Comparison of ENCODE assay signal across 8 cellular contexts in the genomic region with DNA sequence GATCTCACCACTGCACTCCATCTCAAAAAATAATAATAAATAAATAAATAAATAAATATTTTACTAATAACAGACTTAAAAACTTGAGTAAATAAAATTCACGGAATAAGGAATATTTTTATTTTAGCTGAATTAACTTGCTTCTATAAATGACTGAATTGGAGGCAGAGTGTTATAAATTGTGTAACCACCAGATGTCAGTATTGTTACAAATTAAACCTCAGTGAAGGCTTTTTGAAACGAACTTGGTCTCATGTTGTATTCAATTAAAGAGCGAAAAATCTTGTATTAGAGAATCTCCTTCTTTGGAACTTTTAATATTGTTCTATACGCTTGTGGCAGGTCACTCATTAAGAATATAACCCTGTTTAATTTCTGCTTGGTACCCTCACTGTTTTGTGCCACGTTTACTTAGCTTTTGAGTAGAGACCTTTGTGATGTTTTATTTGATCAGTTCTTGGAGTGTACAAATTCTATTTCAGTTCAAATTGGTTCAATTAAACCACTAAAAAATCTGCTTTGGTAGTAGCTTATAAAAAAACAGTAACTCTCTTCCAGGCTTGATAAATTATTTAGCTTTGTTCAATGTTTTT. TPM values are rescaled to one million over a fixed set of nuclear protein-coding genes. Genes with fewer than 3 reads are reported as not detected.
DNase-seq lines count a peak whose midpoint lies in the region; ATAC-seq, FAIRE-seq and TF ChIP-seq lines count a peak whose summit lies in the region.

No MANE protein-coding gene starts in this region.

- H3K79me1 ChIP-seq in H1 (ENCODE audit: low read depth, low read length) = no peaks in the 10 kb centered on the region

- H3K27ac Mint-ChIP-seq in neural crest cell (ENCODE audit: unreplicated experiment) = no peak overlapping the region
- no peak overlapping the region for H3K27ac Mint-ChIP-seq in activated T-cell treated with anti-CD3 and anti-CD28 coated beads, Interleukin-2, amount 50 U/mL, for 72 hours

- H2BK120ac ChIP-seq in H1 (replicated peaks; ENCODE audit: low read depth, low read length) = no peak overlapping the region

- TF ChIP-seq RAD21 in H1 (IDR thresholded peaks at IDR 0.05 in 1 of 2, conservative IDR thresholded peaks at IDR 0.05 in 1 of 2; ENCODE audit: low read depth in 2 of 2, low read length in 2 of 2) = peak; percentile 67 to 81

- H3K4me2 ChIP-seq in Karpas-422 (ENCODE audit: low read depth, low read length, poor library complexity, severe bottlenecking) = no peak overlapping the region
- no peak overlapping the region for H3K4me2 ChIP-seq in H1 (ENCODE audit: insufficient read depth in 1 of 2, low read depth in 2 of 2, low read length in 2 of 2)

- H3K36me3 ChIP-seq in Karpas-422 (ENCODE audit: insufficient read depth, low read length) = no peaks in the 10 kb centered on the region
- H3K36me3 ChIP-seq in H1 (ENCODE audit: control insufficient read depth in 2 of 4, insufficient read depth in 4 of 4, low read length in 3 of 4) = no peaks in the 10 kb centered on the region

- H4K20me1 ChIP-seq in Karpas-422 (ENCODE audit: insufficient read depth, low read depth, low read length) (no peaks in the 10 kb centered on the region), H1 (replicated peaks in 1 of 2; ENCODE audit: control insufficient read depth in 1 of 2, insufficient read depth in 2 of 2, low read length in 2 of 2) (no peaks in the 10 kb centered on the region)

- DNase-seq in AG09319 (ENCODE audit: extremely low read depth, low read depth) (peak; percentile 16), Karpas-422 (peak; percentile 74), OCI-M2 (lab: John Stamatoyannopoulos, UW; ENCODE audit: unreplicated experiment) (peak; percentile 25), H1 (ENCODE audit: low read depth in 1 of 2, low spot score in 2 of 2) (no peak), neural crest cell (ENCODE audit: low read depth, low spot score) (no peak)
- DNase-seq in stimulated activated CD4-positive, alpha-beta T cell treated with anti-CD3 and anti-CD28 coated beads, Interleukin-4, amount 100 ng/mL, for 24 hours = no peak
- no peak for DNase-seq in activated T-cell treated with anti-CD3 and anti-CD28 coated beads, Interleukin-2, amount 50 U/mL, for 72 hours

- H3K9me3 ChIP-seq in Karpas-422 (ENCODE audit: low read length) (no peaks in the 10 kb centered on the region), H1 (ENCODE audit: insufficient read depth in 2 of 2, low read depth in 1 of 2, low read length in 1 of 2) (no peaks in the 10 kb centered on the region)

- no peaks in the 10 kb centered on the region for H3K9me3 Mint-ChIP-seq in neural crest cell
- no peaks in the 10 kb centered on the region for H3K9me3 Mint-ChIP-seq in activated T-cell treated with anti-CD3 and anti-CD28 coated beads, Interleukin-2, amount 50 U/mL, for 72 hours

- no peak overlapping the region for H4K5ac ChIP-seq in H1 (ENCODE audit: insufficient read length, low read depth, low read length)

- no peak overlapping the region for H2BK12ac ChIP-seq in H1 (ENCODE audit: low read depth, low read length)

- no peaks in the 10 kb centered on the region for H3K9me2 ChIP-seq in Karpas-422 (replicated peaks; ENCODE audit: insufficient read depth, low read length)

- no peak overlapping the region for H3K4ac ChIP-seq in H1 (replicated peaks; ENCODE audit: insufficient read length, low read depth, low read length)

- TF ChIP-seq EP300 in H1 (IDR thresholded peaks at IDR 0.05; ENCODE audit: borderline replicate concordance in 1 of 2, low read depth in 2 of 2, low read length in 2 of 2) = no peak

- no peak overlapping the region for H3K18ac ChIP-seq in H1 (ENCODE audit: extremely low read depth, low read length)

- no peaks in the 10 kb centered on the region for H3K23me2 ChIP-seq in H1 (ENCODE audit: low read depth, low read length)

- H3K27me3 ChIP-seq in Karpas-422 (ENCODE audit: low read length) (no peaks in the 10 kb centered on the region), H1 (replicated peaks in 1 of 4; ENCODE audit: control insufficient read depth in 3 of 4, extremely low read depth in 1 of 4, insufficient read depth in 3 of 4, low read length in 3 of 4) (no peaks in the 10 kb centered on the region)

- H3K27me3 Mint-ChIP-seq in neural crest cell (ENCODE audit: low read depth) = no peaks in the 10 kb centered on the region
- peaks cover 11% of the 10 kb centered on the region for H3K27me3 Mint-ChIP-seq in activated T-cell treated with anti-CD3 and anti-CD28 coated beads, Interleukin-2, amount 50 U/mL, for 72 hours (ENCODE audit: low read depth)

- no peak overlapping the region for H2BK20ac ChIP-seq in H1 (ENCODE audit: low read length)

- ATAC-seq in GM18519 (IDR thresholded peaks at IDR 0.05; ENCODE audit: low FRiP score, unreplicated experiment) = peak; percentile 71
- ATAC-seq in activated T-cell treated with anti-CD3 and anti-CD28 coated beads, Interleukin-2, amount 50 U/mL, for 72 hours (replicated peaks in 1 of 2) = no peak

- FAIRE-seq in H1 (lab: Jason Lieb, UNC) = peak; percentile 45

- H4K8ac ChIP-seq in H1 (ENCODE audit: extremely low read depth, insufficient read depth, low read length) = no peak overlapping the region

- H3K36me3 Mint-ChIP-seq in neural crest cell (ENCODE audit: low read depth) = no peaks in the 10 kb centered on the region
- H3K36me3 Mint-ChIP-seq in activated T-cell treated with anti-CD3 and anti-CD28 coated beads, Interleukin-2, amount 50 U/mL, for 72 hours (ENCODE audit: insufficient read depth in 2 of 2) = no peaks in the 10 kb centered on the region

- no peak overlapping the region for H3K27ac ChIP-seq in Karpas-422 (ENCODE audit: low read length)
- no peak overlapping the region for H3K27ac ChIP-seq in H1 (ENCODE audit: low read depth, low read length)

- no peaks in the 10 kb centered on the region for H3K79me2 ChIP-seq in Karpas-422 (ENCODE audit: low read length)
- no peaks in the 10 kb centered on the region for H3K79me2 ChIP-seq in H1 (ENCODE audit: control insufficient read depth in 1 of 2, insufficient read depth in 2 of 2, low read length in 2 of 2)

- WGBS in H1 (ENCODE audit: extremely low coverage in 1 of 2, insufficient coverage in 1 of 2, insufficient read length in 1 of 2, insufficient replicate concordance in 2 of 2, low coverage in 1 of 2, low lambda C conversion rate in 2 of 2, missing lambda C conversion rate in 1 of 2), 2 experiments = 25% methylated on average over 5 of the region's 5 CpGs; no CpG with 5 or more reads in 1 of the 2 experiments

- H3K9ac ChIP-seq in Karpas-422 (ENCODE audit: low read length) (no peak overlapping the region), H1 (replicated peaks in 1 of 4; ENCODE audit: extremely low read depth in 1 of 4, low read depth in 3 of 4, low read length in 3 of 4) (no peak overlapping the region)

- H2AFZ ChIP-seq in Karpas-422 (ENCODE audit: low read length) (no peak overlapping the region), H1 (ENCODE audit: low read length) (no peak overlapping the region)

- H3K4me1 ChIP-seq in Karpas-422 (ENCODE audit: low read length) (no peaks in the 10 kb centered on the region), H1 (replicated peaks in 1 of 4; ENCODE audit: control insufficient read depth in 3 of 4, insufficient read depth in 4 of 4, low read length in 3 of 4) (no peaks in the 10 kb centered on the region)

- H2BK5ac ChIP-seq in H1 (ENCODE audit: low read depth, low read length) = no peak overlapping the region

- TF ChIP-seq POLR2A in H1 (IDR thresholded peaks at IDR 0.05; ENCODE audit: control extremely low read depth in 1 of 2, low read depth in 2 of 2, low read length in 2 of 2) = no peak

- peak; percentile 45 for TF ChIP-seq CTCF in AG09319 (IDR thresholded peaks at IDR 0.05; ENCODE audit: low read depth, low read length)
- TF ChIP-seq CTCF in H1 (IDR thresholded peaks at IDR 0.05; ENCODE audit: control extremely low read depth in 1 of 3, insufficient read depth in 1 of 3, low read depth in 1 of 3, low read length in 3 of 3) = peak in 2 of 3 experiments; percentile 31 to 44; a peak in 2 of 4 replicates
- peak; percentile 86 for TF ChIP-seq CTCF in neural crest cell (conservative IDR thresholded peaks at IDR 0.05)

- no peak overlapping the region for H4K91ac ChIP-seq in H1 (replicated peaks; ENCODE audit: insufficient read length, low read length)

- no peak overlapping the region for H2BK15ac ChIP-seq in H1 (ENCODE audit: low read length)

- no peak overlapping the region for H3K23ac ChIP-seq in H1 (ENCODE audit: insufficient read length)

- H3K4me3 ChIP-seq in Karpas-422 (ENCODE audit: low read length) (no peak overlapping the region), H1 (ENCODE audit: extremely low read depth in 1 of 4, insufficient read depth in 2 of 4, low read depth in 3 of 4, low read length in 4 of 4) (no peak overlapping the region)

- no peak overlapping the region for H3K56ac ChIP-seq in H1 (replicated peaks; ENCODE audit: insufficient read length, low read depth, low read length)

- no peak overlapping the region for H2AK5ac ChIP-seq in H1 (ENCODE audit: low read depth, low read length)

- H3K4me1 Mint-ChIP-seq in neural crest cell = peaks cover 5% of the 10 kb centered on the region
- H3K4me1 Mint-ChIP-seq in activated T-cell treated with anti-CD3 and anti-CD28 coated beads, Interleukin-2, amount 50 U/mL, for 72 hours (ENCODE audit: low read depth) = no peaks in the 10 kb centered on the region

- H3K14ac ChIP-seq in H1 (ENCODE audit: insufficient read length) = no peak overlapping the region

- POLR2A ChIA-PET in H1 (lab: Charles Lee; ENCODE audit: partially characterized antibody) = no interaction called here

- H3K4me3 Mint-ChIP-seq in neural crest cell = no peak overlapping the region
- no peak overlapping the region for H3K4me3 Mint-ChIP-seq in activated T-cell treated with anti-CD3 and anti-CD28 coated beads, Interleukin-2, amount 50 U/mL, for 72 hours

- CTCF ChIA-PET in H1 (lab: Charles Lee; ENCODE audit: partially characterized antibody) = interaction anchor here (0.7 to 5.0 kb wide), 46 partner anchors 8 to 754 kb away, joined by 3 to 84 read pairs (median 4); a partner anchor contains a TSS

TF ChIP-seq in H1, 55 proteins besides CTCF, POLR2A, EP300 and RAD21 (continues in another document):
- TF ChIP-seq ASH2L (IDR thresholded peaks at IDR 0.05; ENCODE audit: low read length) = no peak

RNA-seq across cellular contexts. Expression of a gene that starts 45.6 kb away (rescaled TPM):
- not detected in 2 replicates for total RNA-seq in Karpas-422 (2014; rRNA removed; shearing (Covaris generic); ENCODE audit: low replicate concordance)
- total RNA-seq in H1 (2021; fragmentation: NEBNext Ultra II Directional; extraction: Animal tissue kit (Norgen Biotek cat#: 25700)) = 1.9 and 2.3 TPM in 2 replicates
- 0.47 and 0.49 TPM in 2 replicates for polyA plus RNA-seq in H1 (2011; rRNA removed)
- 1.1 TPM for polyA plus RNA-seq in H1 (2011; cell fraction: cytosol; rRNA removed)
- 0.87 TPM for polyA plus RNA-seq in H1 (2011; cell fraction: nucleus; rRNA removed)
- polyA plus RNA-seq in H1 (2012, experiment 1 of 2) = 0.91 to 1.5 TPM (median 1.3 TPM) in 4 replicates
- 0.14 TPM for polyA plus RNA-seq in H1 (2012, experiment 2 of 2)
- 0.97 TPM for polyA plus RNA-seq in H1 (2013, experiment 1 of 2)
- 0.68 TPM for polyA plus RNA-seq in H1 (2013, experiment 2 of 2)
- 1.6 and 2.1 TPM in 2 replicates for polyA minus RNA-seq in H1 (2011; rRNA and poly(A)+ RNA removed)
- 1.8 TPM for polyA minus RNA-seq in H1 (2011; cell fraction: cytosol; rRNA and poly(A)+ RNA removed)
- 2.1 TPM for polyA minus RNA-seq in H1 (2011; cell fraction: nucleus; rRNA and poly(A)+ RNA removed)
- not detected in 2 replicates for total RNA-seq in neural crest cell
- total RNA-seq in activated T-cell treated with anti-CD3 and anti-CD28 coated beads, Interleukin-2, amount 50 U/mL, for 72 hours = under 1 TPM; 0.10 to 0.14 TPM

Comparison
In these comparisons a context has a peak if more than half of its experiments do, and no peak if none do; other contexts are left out.
1. DNase-seq: peak in AG09319 (single experiment), Karpas-422 (single experiment) and OCI-M2 (single experiment); none in H1 (0 of 2), neural crest cell (single experiment), stimulated activated CD4-positive, alpha-beta T cell treated with anti-CD3 and anti-CD28 coated beads, Interleukin-4, amount 100 ng/mL, for 24 hours (single experiment) and activated T-cell treated with anti-CD3 and anti-CD28 coated beads, Interleukin-2, amount 50 U/mL, for 72 hours (0 of 2).
2. Peak in every context shown above with its lines, with median percentiles within 50 percentile points of each other: CTCF ChIP-seq.